Comparison of ENCODE assay signal across 11 cellular contexts in the genomic region with DNA sequence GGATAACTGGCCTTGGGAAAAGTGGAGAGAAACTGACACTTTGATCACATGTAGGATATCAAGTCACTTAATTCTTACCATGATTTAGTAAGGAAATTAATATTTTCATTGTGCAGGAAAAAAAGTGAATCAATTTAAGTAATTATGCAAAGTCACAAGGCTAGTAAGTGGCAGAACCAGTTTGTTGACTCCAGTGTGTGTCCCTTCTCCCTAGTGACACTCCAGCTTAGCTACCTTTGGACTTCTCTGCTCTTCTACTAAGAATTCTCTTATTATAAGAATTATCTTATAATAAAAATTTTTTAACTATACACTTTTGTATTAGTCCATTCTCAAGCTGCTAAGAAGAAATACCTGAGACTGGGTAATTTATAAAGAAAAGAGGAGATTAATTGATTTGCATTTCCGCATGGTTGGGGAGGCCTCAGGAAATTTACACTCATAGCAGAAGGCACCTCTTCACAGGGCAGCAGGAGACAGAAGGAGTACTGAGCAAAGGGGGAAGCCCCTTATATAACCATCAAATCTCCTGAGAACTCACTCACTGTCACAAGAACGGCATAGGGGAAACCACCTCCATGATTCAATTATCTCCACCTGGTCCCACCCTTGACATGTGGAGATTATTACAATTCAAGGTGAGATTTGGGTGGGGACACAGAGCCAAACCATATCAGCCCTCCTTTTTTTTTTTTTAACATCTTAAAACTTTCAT. TPM values are rescaled to one million over a fixed set of nuclear protein-coding genes. Genes with fewer than 3 reads are reported as not detected.
DNase-seq lines count a peak whose midpoint lies in the region; ATAC-seq lines count a peak whose summit lies in the region.
"Had no signal": no experiment of that assay in that cellular context is flagged by ENCODE, and none has a peak within 500 bp of the region (broad histone marks: within the 10 kb centered on the region; RNA-seq: fewer than 3 reads in every experiment).

No MANE protein-coding gene starts in this region.

- H3K9me3 Mint-ChIP-seq in activated T-cell treated with anti-CD3 and anti-CD28 coated beads, Interleukin-2, amount 50 U/mL, for 4 hours = no peaks in the 10 kb centered on the region
- no peaks in the 10 kb centered on the region for H3K9me3 Mint-ChIP-seq in activated T-cell treated with anti-CD3 and anti-CD28 coated beads, Interleukin-2, amount 50 U/mL, for 72 hours
- H3K9me3 Mint-ChIP-seq in stimulated activated naive B cell treated with anti-CD40 and anti-IgM and Interleukin-4, amounts not matched to agents 10 μg/mL and 1 μg/mL and 100 μg/mL, for 72 hours = peaks cover 0 to 8% of the 10 kb centered on the region in 2 donors

- H3K27ac Mint-ChIP-seq in activated T-cell treated with anti-CD3 and anti-CD28 coated beads, Interleukin-2, amount 50 U/mL, for 72 hours = no peak overlapping the region
- H3K27ac Mint-ChIP-seq in stimulated activated naive B cell treated with anti-CD40 and anti-IgM and Interleukin-4, amounts not matched to agents 10 μg/mL and 1 μg/mL and 100 μg/mL, for 72 hours = no peak overlapping the region
- H3K27ac Mint-ChIP-seq: CD4-positive, alpha-beta memory T cell had no signal

- H3K36me3 Mint-ChIP-seq in activated T-cell treated with anti-CD3 and anti-CD28 coated beads, Interleukin-2, amount 50 U/mL, for 4 hours (ENCODE audit: insufficient read depth) = no peaks in the 10 kb centered on the region
- H3K36me3 Mint-ChIP-seq in activated T-cell treated with anti-CD3 and anti-CD28 coated beads, Interleukin-2, amount 50 U/mL, for 72 hours (ENCODE audit: insufficient read depth in 2 of 2) = no peaks in the 10 kb centered on the region
- H3K36me3 Mint-ChIP-seq in stimulated activated naive B cell treated with anti-CD40 and anti-IgM and Interleukin-4, amounts not matched to agents 10 μg/mL and 1 μg/mL and 100 μg/mL, for 72 hours = peaks cover 0 to 1% of the 10 kb centered on the region in 2 donors
- H3K36me3 Mint-ChIP-seq: CD4-positive, alpha-beta memory T cell had no signal

- H3K4me3 Mint-ChIP-seq in activated T-cell treated with anti-CD3 and anti-CD28 coated beads, Interleukin-2, amount 50 U/mL, for 4 hours = no peak overlapping the region
- H3K4me3 Mint-ChIP-seq in activated T-cell treated with anti-CD3 and anti-CD28 coated beads, Interleukin-2, amount 50 U/mL, for 72 hours = no peak overlapping the region
- H3K4me3 Mint-ChIP-seq in stimulated activated naive B cell treated with anti-CD40 and anti-IgM and Interleukin-4, amounts not matched to agents 10 μg/mL and 1 μg/mL and 100 μg/mL, for 72 hours = no peak overlapping the region
- H3K4me3 Mint-ChIP-seq: CD4-positive, alpha-beta memory T cell had no signal

- peak; percentile 23 to 35 for ATAC-seq in activated T-cell treated with anti-CD3 and anti-CD28 coated beads, Interleukin-2, amount 50 U/mL, for 4 hours
- ATAC-seq in activated T-cell treated with anti-CD3 and anti-CD28 coated beads, Interleukin-2, amount 50 U/mL, for 72 hours (replicated peaks in 1 of 2) = no peak
- peak; percentile 50 to 56 for ATAC-seq in stimulated activated naive B cell treated with anti-CD40 and anti-IgM and Interleukin-4, amounts not matched to agents 10 μg/mL and 1 μg/mL and 100 μg/mL, for 72 hours (replicated peaks)
- ATAC-seq in GM21367 (IDR thresholded peaks at IDR 0.05; ENCODE audit: unreplicated experiment) = no peak
- ATAC-seq: A549 had no signal

- H3K27me3 Mint-ChIP-seq in activated T-cell treated with anti-CD3 and anti-CD28 coated beads, Interleukin-2, amount 50 U/mL, for 4 hours (ENCODE audit: low read depth) = peaks cover 22% of the 10 kb centered on the region
- H3K27me3 Mint-ChIP-seq in activated T-cell treated with anti-CD3 and anti-CD28 coated beads, Interleukin-2, amount 50 U/mL, for 72 hours (ENCODE audit: low read depth) = peaks cover 43% of the 10 kb centered on the region
- peaks cover 4 to 18% of the 10 kb centered on the region in 2 donors for H3K27me3 Mint-ChIP-seq in stimulated activated naive B cell treated with anti-CD40 and anti-IgM and Interleukin-4, amounts not matched to agents 10 μg/mL and 1 μg/mL and 100 μg/mL, for 72 hours

- H3K4me1 Mint-ChIP-seq in activated T-cell treated with anti-CD3 and anti-CD28 coated beads, Interleukin-2, amount 50 U/mL, for 4 hours (ENCODE audit: low read depth) = no peaks in the 10 kb centered on the region
- no peaks in the 10 kb centered on the region for H3K4me1 Mint-ChIP-seq in activated T-cell treated with anti-CD3 and anti-CD28 coated beads, Interleukin-2, amount 50 U/mL, for 72 hours (ENCODE audit: low read depth)
- no peaks in the 10 kb centered on the region for H3K4me1 Mint-ChIP-seq in stimulated activated naive B cell treated with anti-CD40 and anti-IgM and Interleukin-4, amounts not matched to agents 10 μg/mL and 1 μg/mL and 100 μg/mL, for 72 hours
- H3K4me1 Mint-ChIP-seq: CD4-positive, alpha-beta memory T cell had no signal

- DNase-seq in activated T-cell treated with anti-CD3 and anti-CD28 coated beads, Interleukin-2, amount 50 U/mL, for 4 hours = no peak
- no peak for DNase-seq in activated T-cell treated with anti-CD3 and anti-CD28 coated beads, Interleukin-2, amount 50 U/mL, for 72 hours
- peak; percentile 52 to 63 for DNase-seq in NCI-H526 (lab: John Stamatoyannopoulos, UW)
- peak; percentile 21 for DNase-seq in left kidney (ENCODE audit: low read depth, low spot score)
- DNase-seq in stimulated activated naive B cell treated with anti-CD40 and anti-IgM and Interleukin-4, amounts not matched to agents 10 μg/mL and 1 μg/mL and 100 μg/mL, for 72 hours = no peak
- DNase-seq in stimulated activated CD4-positive, alpha-beta T cell treated with anti-CD3 and anti-CD28 coated beads, Interleukin-4, amount 100 ng/mL, for 24 hours = no peak
- DNase-seq in NCI-H146 treated with DMSO at 0.1 percent for 48 hours (lab: John Stamatoyannopoulos, UW; ENCODE audit: unreplicated experiment) = no peak
- DNase-seq: BE2C; CD4-positive, alpha-beta memory T cell had no signal

RNA-seq across cellular contexts. Expression of a gene that starts 13.6 kb away (rescaled TPM):
- total RNA-seq in activated T-cell treated with anti-CD3 and anti-CD28 coated beads, Interleukin-2, amount 50 U/mL, for 4 hours = under 1 TPM in 1 of 3 donors, not detected in 2; 0.14 TPM
- total RNA-seq in activated T-cell treated with anti-CD3 and anti-CD28 coated beads, Interleukin-2, amount 50 U/mL, for 72 hours = under 1 TPM; 0.02 to 0.16 TPM

RNA-seq across cellular contexts. Expression of a gene that starts 14.0 kb away (rescaled TPM):
- total RNA-seq in activated T-cell treated with anti-CD3 and anti-CD28 coated beads, Interleukin-2, amount 50 U/mL, for 4 hours = under 1 TPM in 1 of 3 donors, not detected in 2; 0.16 TPM
- under 1 TPM in 1 of 2 donors, not detected in 1; 0.39 TPM for total RNA-seq in activated T-cell treated with anti-CD3 and anti-CD28 coated beads, Interleukin-2, amount 50 U/mL, for 72 hours

Comparison
In these comparisons a context has a peak if more than half of its experiments do, and no peak if none do; other contexts are left out.
1. ATAC-seq: peak in activated T-cell treated with anti-CD3 and anti-CD28 coated beads, Interleukin-2, amount 50 U/mL, for 4 hours (2 of 2) and stimulated activated naive B cell treated with anti-CD40 and anti-IgM and Interleukin-4, amounts not matched to agents 10 μg/mL and 1 μg/mL and 100 μg/mL, for 72 hours (2 of 2); none in activated T-cell treated with anti-CD3 and anti-CD28 coated beads, Interleukin-2, amount 50 U/mL, for 72 hours (0 of 2) and GM21367 (single experiment).
2. DNase-seq: peak in NCI-H526 (2 of 2) and left kidney (single experiment); none in activated T-cell treated with anti-CD3 and anti-CD28 coated beads, Interleukin-2, amount 50 U/mL, for 4 hours (single experiment), activated T-cell treated with anti-CD3 and anti-CD28 coated beads, Interleukin-2, amount 50 U/mL, for 72 hours (0 of 2), stimulated activated naive B cell treated with anti-CD40 and anti-IgM and Interleukin-4, amounts not matched to agents 10 μg/mL and 1 μg/mL and 100 μg/mL, for 72 hours (single experiment), stimulated activated CD4-positive, alpha-beta T cell treated with anti-CD3 and anti-CD28 coated beads, Interleukin-4, amount 100 ng/mL, for 24 hours (single experiment) and NCI-H146 treated with DMSO at 0.1 percent for 48 hours (single experiment).